Comparison of ENCODE assay signal across 9 cellular contexts in the genomic region with DNA sequence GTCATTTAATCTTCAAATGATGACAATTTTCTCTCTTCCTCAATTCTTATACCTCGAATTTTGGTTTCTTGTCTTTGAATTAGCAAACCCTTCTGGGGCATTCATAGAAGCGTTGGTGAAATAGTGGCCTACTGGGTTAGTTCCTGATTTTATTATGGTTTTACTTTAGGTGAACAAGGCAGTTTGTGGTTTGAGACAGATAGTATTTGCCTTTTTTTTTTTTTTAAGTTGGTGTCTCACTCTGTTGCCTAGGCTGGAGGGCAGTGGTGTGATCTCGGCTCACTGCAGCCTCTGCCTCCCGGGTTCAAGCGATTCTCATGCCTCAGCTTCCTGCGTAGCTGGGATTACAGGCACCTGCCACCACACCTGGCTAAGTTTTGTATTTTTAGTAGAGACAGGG. TPM values are rescaled to one million over a fixed set of nuclear protein-coding genes. Genes with fewer than 3 reads are reported as not detected.
DNase-seq lines count a peak whose midpoint lies in the region; ATAC-seq, FAIRE-seq and TF ChIP-seq lines count a peak whose summit lies in the region.
"Not testable (repeated sequence)": the region's sequence is repeated elsewhere in the genome, so short reads cannot be mapped to it uniquely, and the experiment has no call there.
"Had no signal": no experiment of that assay in that cellular context is flagged by ENCODE, and none has a peak within 500 bp of the region (broad histone marks: within the 10 kb centered on the region; RNA-seq: fewer than 3 reads in every experiment).

No MANE protein-coding gene starts in this region.

- TF ChIP-seq RAD21 in GM12878 (IDR thresholded peaks at IDR 0.05; ENCODE audit: insufficient read depth, low read depth, low read length) = not testable (repeated sequence)

- not testable (repeated sequence) for TF ChIP-seq POLR2A in GM12878 (IDR thresholded peaks at IDR 0.05; ENCODE audit: low read depth, low read length)

- H3K9ac ChIP-seq in DND-41 (ENCODE audit: low read depth, low read length); GM12878 (ENCODE audit: control insufficient read depth, insufficient read depth, low read length): not testable (repeated sequence)

- H4K20me1 ChIP-seq in DND-41 (ENCODE audit: insufficient read depth, low read length); GM12878 (ENCODE audit: control insufficient read depth, insufficient read depth): not testable (repeated sequence)

- not testable (repeated sequence) for H3K27ac ChIP-seq in DND-41 (ENCODE audit: low read length); GM12878 (ENCODE audit: control insufficient read depth, insufficient read depth)

- 3% methylated on average over 6 of the region's 6 CpGs for WGBS in GM12878 (ENCODE audit: insufficient coverage, insufficient replicate concordance, low lambda C conversion rate, missing lambda C conversion rate)

- not testable (repeated sequence) for H3K9me3 ChIP-seq in DND-41 (ENCODE audit: insufficient read depth, low read length, severe bottlenecking); GM12878 (replicated peaks; ENCODE audit: control insufficient read depth, insufficient read depth, low read length)

- CTCF ChIA-PET in GM12878 (lab: Yijun Ruan, JAX) = not testable (repeated sequence)

- TF ChIP-seq CTCF in DND-41 (IDR thresholded peaks at IDR 0.05; ENCODE audit: borderline replicate concordance, extremely low read depth, low read length, poor library complexity, severe bottlenecking); GM12878 (IDR thresholded peaks at IDR 0.05 in 2 of 3, conservative IDR thresholded peaks at IDR 0.05 in 1 of 3; ENCODE audit: control insufficient read depth in 2 of 3, extremely low read depth in 1 of 3, insufficient read depth in 1 of 3, low read depth in 3 of 3, low read length in 3 of 3): not testable (repeated sequence)

- not testable (repeated sequence) for H2AFZ ChIP-seq in DND-41 (ENCODE audit: low read depth, low read length); GM12878 (ENCODE audit: control insufficient read depth, low read depth, low read length)

- FAIRE-seq in GM12878 (lab: Jason Lieb, UNC) = not testable (repeated sequence)

- not testable (repeated sequence) for BruUV-seq in GM12878 (replicated peaks; lab: Mats Ljungman, UMichigan)

- SMC1A ChIA-PET in GM12878 (lab: Charles Lee; ENCODE audit: uncharacterized antibody, unreplicated experiment) = not testable (repeated sequence)

- peak; percentile 21 for DNase-seq in DND-41
- peak; percentile 4 to 5 for DNase-seq in Kasumi-1 (lab: John Stamatoyannopoulos, UW)
- peak; percentile 68 to 90 for DNase-seq in NOMO-1 (lab: John Stamatoyannopoulos, UW; ENCODE audit: unreplicated experiment in 2 of 2)
- peak; percentile 26 for DNase-seq in SIG-M5 treated with dmso at 0.1 percent for 504 hours (lab: John Stamatoyannopoulos, UW; ENCODE audit: unreplicated experiment)
- DNase-seq in GM12878 (ENCODE audit: low read depth, low spot score) = peak; percentile 21

- ATAC-seq in DND-41 (ENCODE audit: insufficient read depth, low read depth) (peak; percentile 31; the same call in 1 of the 3 replicates), GM19328 (IDR thresholded peaks at IDR 0.05; ENCODE audit: unreplicated experiment) (peak; percentile 80), HG02610 (IDR thresholded peaks at IDR 0.05; ENCODE audit: unreplicated experiment) (peak; percentile 50), GM12878 (peak; percentile 83)

- RAD21 ChIA-PET in GM12878 (lab: Charles Lee; ENCODE audit: unreplicated experiment) = not testable (repeated sequence)

- H3K27me3 ChIP-seq in DND-41 (ENCODE audit: insufficient read depth, low read length, poor library complexity); GM12878 (replicated peaks in 1 of 2; ENCODE audit: control insufficient read depth in 2 of 2, insufficient read depth in 2 of 2, low read length in 1 of 2): not testable (repeated sequence)

- intact Hi-C loops in GM12878 (cut with micrococcal nuclease; ENCODE audit: unreplicated experiment) = not testable (repeated sequence)

- H3K4me3 ChIP-seq in DND-41 (ENCODE audit: low read depth in 1 of 2, low read length in 2 of 2); GM12878: not testable (repeated sequence)

- in situ Hi-C loops in GM12878 (cut with MboI) = not testable (repeated sequence)

- not testable (repeated sequence) for H3K79me2 ChIP-seq in DND-41 (ENCODE audit: insufficient read depth, low read length); GM12878 (ENCODE audit: control insufficient read depth, insufficient read depth, low read length)

- POLR2A ChIA-PET in GM12878 (lab: Charles Lee) = interaction anchor here (0.6 kb wide), 1 partner anchor 101 kb away, joined by 5 read pairs; no protein-coding TSS in a partner anchor

- H3K36me3 ChIP-seq in DND-41 (ENCODE audit: insufficient read depth, low read length); GM12878 (ENCODE audit: control insufficient read depth in 2 of 2, insufficient read depth in 2 of 2, low read length in 1 of 2): not testable (repeated sequence)

- H3K4me1 ChIP-seq in DND-41 (ENCODE audit: insufficient read depth, low read length); GM12878 (ENCODE audit: control insufficient read depth, insufficient read depth, low read length): not testable (repeated sequence)

- TF ChIP-seq EP300 in GM12878 (IDR thresholded peaks at IDR 0.05; ENCODE audit: borderline replicate concordance in 1 of 2, control insufficient read depth in 1 of 2, low read depth in 2 of 2, low read length in 2 of 2) = not testable (repeated sequence)

- H3K4me2 ChIP-seq in DND-41 (ENCODE audit: insufficient read depth, low read length) = not testable (repeated sequence)
- peak overlapping the region; percentile 6; the same call in 1 of the 2 replicates for H3K4me2 ChIP-seq in GM12878 (ENCODE audit: control insufficient read depth, insufficient read depth)

TF ChIP-seq in GM12878, 131 proteins besides CTCF, POLR2A, EP300 and RAD21:
- TF ChIP-seq ZNF384 (IDR thresholded peaks at IDR 0.05; ENCODE audit: borderline replicate concordance, low read depth, low read length) = peak; percentile 51; the same call in 1 of the 2 replicates
- TF ChIP-seq CBFB (IDR thresholded peaks at IDR 0.05; ENCODE audit: low read depth) = 0 out of 2 replicates have a peak, but pooled peaks have one; percentile 28
- peak; percentile 75 for TF ChIP-seq RUNX3 (IDR thresholded peaks at IDR 0.05; ENCODE audit: low read length)
- 0 out of 2 replicates have a peak, but pooled peaks have one; percentile 30 for TF ChIP-seq NFIC (IDR thresholded peaks at IDR 0.05; ENCODE audit: low read depth, low read length)
- TF ChIP-seq IKZF2 (IDR thresholded peaks at IDR 0.05) = peak in 1 of 2 experiments; percentile 31; a peak in 1 of 4 replicates
- 0 out of 2 replicates have a peak, but pooled peaks have one; percentile 38 for TF ChIP-seq JUNB (IDR thresholded peaks at IDR 0.05)

RNA-seq across cellular contexts. Expression of gene CFAP161, which starts 7.4 kb away (rescaled TPM):
- total RNA-seq in GM12878 (2013; cell fraction: nucleolus; rRNA removed) = not detected in 2 replicates
- total RNA-seq in GM12878 (2014; rRNA removed) (not detected in 2 replicates), GM12878 (2014; rRNA removed; fragmentation: Illumina TruSeq; extraction: Trizol) (0.31 TPM in 1 of 2 replicates, not detected in the other), GM12878 (2021) (not detected in 2 replicates)
- not detected for polyA plus RNA-seq in GM12878 (2011; ENCODE audit: low read depth)
- polyA plus RNA-seq in GM12878 (2011; rRNA removed) (not detected in 2 replicates), GM12878 (2014; fragmentation: Illumina TruSeq; extraction: Trizol) (not detected in 2 replicates), GM12878 (2014; fragmentation: Nextera tagmentation; extraction: Ambion mirVana) (not detected), GM12878 (2014; rRNA removed) (not detected in 2 replicates), GM12878 (2016; fragmentation: Nextera tagmentation; extraction: Ambion mirVana) (not detected)
- not detected in 2 replicates for polyA plus RNA-seq in GM12878 (2011; cell fraction: cytosol; rRNA removed)
- not detected in 2 replicates for polyA plus RNA-seq in GM12878 (2011; cell fraction: nucleus; rRNA removed)
- polyA plus RNA-seq in GM12878 (2012) = not detected in 2 replicates
- 0.21 and 0.29 TPM in 2 replicates for polyA minus RNA-seq in GM12878 (2011; rRNA and poly(A)+ RNA removed)
- polyA minus RNA-seq in GM12878 (2011; cell fraction: cytosol; rRNA and poly(A)+ RNA removed) = not detected in 2 replicates
- polyA minus RNA-seq in GM12878 (2011; cell fraction: nucleus; rRNA and poly(A)+ RNA removed) = not detected in 2 replicates
- total RNA-seq: GM23248 had no signal
- polyA plus RNA-seq: A549, GM23248 had no signal

RNA-seq across cellular contexts. Expression of gene IL16, which starts 55.2 kb away (rescaled TPM):
- 290 and 338 TPM in 2 replicates for total RNA-seq in GM12878 (2013; cell fraction: nucleolus; rRNA removed)
- 34.3 and 38.9 TPM in 2 replicates for total RNA-seq in GM12878 (2014; rRNA removed)
- 51.5 and 54.8 TPM in 2 replicates for total RNA-seq in GM12878 (2014; rRNA removed; fragmentation: Illumina TruSeq; extraction: Trizol)
- 51.2 and 52.1 TPM in 2 replicates for total RNA-seq in GM12878 (2021)
- polyA plus RNA-seq in GM12878 (2011; ENCODE audit: low read depth) = 45.7 TPM
- 174 and 206 TPM in 2 replicates for polyA plus RNA-seq in GM12878 (2011; rRNA removed)
- 175 and 209 TPM in 2 replicates for polyA plus RNA-seq in GM12878 (2011; cell fraction: cytosol; rRNA removed)
- polyA plus RNA-seq in GM12878 (2011; cell fraction: nucleus; rRNA removed) = 256 and 318 TPM in 2 replicates
- 82.8 and 89.6 TPM in 2 replicates for polyA plus RNA-seq in GM12878 (2012)
- 52.5 and 63.1 TPM in 2 replicates for polyA plus RNA-seq in GM12878 (2014; fragmentation: Illumina TruSeq; extraction: Trizol)
- polyA plus RNA-seq in GM12878 (2014; fragmentation: Nextera tagmentation; extraction: Ambion mirVana) = 10 to 100 TPM; 21.7 to 23.9 TPM
- 57.4 and 59.3 TPM in 2 replicates for polyA plus RNA-seq in GM12878 (2014; rRNA removed)
- 10 to 100 TPM; 34.3 to 37.8 TPM for polyA plus RNA-seq in GM12878 (2016; fragmentation: Nextera tagmentation; extraction: Ambion mirVana)
- 239 and 317 TPM in 2 replicates for polyA minus RNA-seq in GM12878 (2011; rRNA and poly(A)+ RNA removed)
- polyA minus RNA-seq in GM12878 (2011; cell fraction: cytosol; rRNA and poly(A)+ RNA removed) = 58.5 and 68.1 TPM in 2 replicates
- polyA minus RNA-seq in GM12878 (2011; cell fraction: nucleus; rRNA and poly(A)+ RNA removed) = 173 and 239 TPM in 2 replicates

Comparison
In these comparisons a context has a peak if more than half of its experiments do, and no peak if none do; other contexts are left out.
1. ATAC-seq: peak in every context shown above with its lines; median percentile 83 in GM12878; 80 in GM19328; 50 in HG02610; 31 in DND-41.
2. DNase-seq: peak in every context shown above with its lines; median percentile 79 in NOMO-1; 26 in SIG-M5 treated with dmso at 0.1 percent for 504 hours; 21 in DND-41; 21 in GM12878; 4 in Kasumi-1.